ENCODE assay signal across 1 cellular context in the genomic region with DNA sequence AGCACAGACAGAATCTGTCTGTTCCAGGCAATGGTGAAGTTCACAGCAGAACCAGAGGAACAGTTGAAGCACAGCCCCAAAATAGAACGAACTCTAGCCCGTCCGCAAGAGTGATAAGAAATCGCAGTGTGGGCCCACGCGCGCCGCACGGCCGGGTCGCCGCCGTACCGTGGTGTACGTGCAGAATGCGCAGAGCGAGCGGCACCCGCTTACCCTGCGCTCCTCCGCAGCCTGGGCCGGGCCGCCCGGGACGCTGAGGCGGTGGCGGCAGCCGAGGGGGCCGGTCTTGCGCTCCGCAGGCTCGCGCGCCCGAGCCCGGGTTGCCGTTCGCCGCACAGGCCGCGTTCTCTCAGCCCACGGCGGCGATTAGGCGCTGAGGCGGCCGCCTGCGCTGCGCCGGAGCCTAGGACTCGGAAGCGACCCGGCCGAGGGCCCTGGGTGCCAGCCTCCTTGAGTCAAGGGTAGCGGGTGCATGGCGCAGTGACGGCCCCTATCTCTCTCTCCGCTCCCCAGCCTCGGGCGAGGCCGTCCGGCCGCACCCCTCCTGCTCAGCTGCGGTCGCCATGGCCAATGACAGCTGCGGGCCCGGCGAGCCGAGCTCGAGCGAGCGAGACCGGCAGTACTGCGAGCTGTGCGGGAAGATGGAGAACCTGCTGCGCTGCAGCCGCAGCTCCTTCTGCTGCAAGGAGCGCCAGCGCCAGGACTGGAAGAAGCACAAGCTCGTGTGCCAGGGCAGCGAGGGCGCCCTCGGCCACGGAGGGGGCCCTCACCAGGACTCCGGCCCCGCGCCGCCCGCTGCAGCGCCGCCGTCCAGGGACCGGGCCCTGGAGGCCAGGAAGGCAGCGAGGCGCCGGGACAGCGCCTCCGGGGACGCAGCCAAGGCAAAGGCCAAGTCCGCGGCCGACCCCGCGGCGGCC.
TF ChIP-seq lines count a peak whose summit lies in the region.

No MANE protein-coding gene starts in this region.

TF ChIP-seq in WTC11, 78 proteins besides CTCF, POLR2A, EP300 and RAD21 (continued from another document and continues in another):
- TF ChIP-seq, protein P1, sequence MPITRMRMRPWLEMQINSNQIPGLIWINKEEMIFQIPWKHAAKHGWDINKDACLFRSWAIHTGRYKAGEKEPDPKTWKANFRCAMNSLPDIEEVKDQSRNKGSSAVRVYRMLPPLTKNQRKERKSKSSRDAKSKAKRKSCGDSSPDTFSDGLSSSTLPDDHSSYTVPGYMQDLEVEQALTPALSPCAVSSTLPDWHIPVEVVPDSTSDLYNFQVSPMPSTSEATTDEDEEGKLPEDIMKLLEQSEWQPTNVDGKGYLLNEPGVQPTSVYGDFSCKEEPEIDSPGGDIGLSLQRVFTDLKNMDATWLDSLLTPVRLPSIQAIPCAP (CRISPR knock-in tag; IDR thresholded peaks at IDR 0.05) = no peak
- TF ChIP-seq, protein P2, sequence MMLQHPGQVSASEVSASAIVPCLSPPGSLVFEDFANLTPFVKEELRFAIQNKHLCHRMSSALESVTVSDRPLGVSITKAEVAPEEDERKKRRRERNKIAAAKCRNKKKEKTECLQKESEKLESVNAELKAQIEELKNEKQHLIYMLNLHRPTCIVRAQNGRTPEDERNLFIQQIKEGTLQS (CRISPR knock-in tag; conservative IDR thresholded peaks at IDR 0.05) = no peak
- TF ChIP-seq IRF2 (CRISPR knock-in tag; IDR thresholded peaks at IDR 0.05; ENCODE audit: borderline replicate concordance, low read depth) (no peak), SMAD3 (CRISPR knock-in tag; IDR thresholded peaks at IDR 0.05; ENCODE audit: borderline replicate concordance) (no peak), NFATC4 (CRISPR knock-in tag; IDR thresholded peaks at IDR 0.05) (no peak), SP1 (CRISPR knock-in tag; conservative IDR thresholded peaks at IDR 0.05) (peak; percentile 30; the same call in 1 of the 2 replicates), ZNF263 (CRISPR knock-in tag; IDR thresholded peaks at IDR 0.05; ENCODE audit: low read depth) (no peak), NFYB (CRISPR knock-in tag; conservative IDR thresholded peaks at IDR 0.05; ENCODE audit: low read depth) (no peak), FOXJ3 (CRISPR knock-in tag; IDR thresholded peaks at IDR 0.05; ENCODE audit: borderline replicate concordance) (no peak), ZNF671 (CRISPR knock-in tag; IDR thresholded peaks at IDR 0.05) (no peak), KAT7 (CRISPR knock-in tag; IDR thresholded peaks at IDR 0.05; ENCODE audit: borderline replicate concordance) (no peak; the same call in 1 of the 2 replicates), CREB1 (CRISPR knock-in tag; IDR thresholded peaks at IDR 0.05) (no peak), HMGA2 (CRISPR knock-in tag; IDR thresholded peaks at IDR 0.05) (no peak), SMAD4 (CRISPR knock-in tag; IDR thresholded peaks at IDR 0.05) (no peak), RORB (CRISPR knock-in tag; IDR thresholded peaks at IDR 0.05) (no peak), MXD4 (CRISPR knock-in tag; IDR thresholded peaks at IDR 0.05; ENCODE audit: borderline replicate concordance) (no peak), SOX15 (CRISPR knock-in tag; IDR thresholded peaks at IDR 0.05) (no peak), CBFB (CRISPR knock-in tag; IDR thresholded peaks at IDR 0.05; ENCODE audit: low read depth) (no peak), ZNF416 (CRISPR knock-in tag; IDR thresholded peaks at IDR 0.05) (no peak), ATF1 (CRISPR knock-in tag; IDR thresholded peaks at IDR 0.05) (no peak), TP53 (CRISPR knock-in tag; IDR thresholded peaks at IDR 0.05) (no peak), MYBL2 (CRISPR knock-in tag; IDR thresholded peaks at IDR 0.05) (no peak), FOXK1 (CRISPR knock-in tag; IDR thresholded peaks at IDR 0.05) (no peak)
- TF ChIP-seq, protein P3, sequence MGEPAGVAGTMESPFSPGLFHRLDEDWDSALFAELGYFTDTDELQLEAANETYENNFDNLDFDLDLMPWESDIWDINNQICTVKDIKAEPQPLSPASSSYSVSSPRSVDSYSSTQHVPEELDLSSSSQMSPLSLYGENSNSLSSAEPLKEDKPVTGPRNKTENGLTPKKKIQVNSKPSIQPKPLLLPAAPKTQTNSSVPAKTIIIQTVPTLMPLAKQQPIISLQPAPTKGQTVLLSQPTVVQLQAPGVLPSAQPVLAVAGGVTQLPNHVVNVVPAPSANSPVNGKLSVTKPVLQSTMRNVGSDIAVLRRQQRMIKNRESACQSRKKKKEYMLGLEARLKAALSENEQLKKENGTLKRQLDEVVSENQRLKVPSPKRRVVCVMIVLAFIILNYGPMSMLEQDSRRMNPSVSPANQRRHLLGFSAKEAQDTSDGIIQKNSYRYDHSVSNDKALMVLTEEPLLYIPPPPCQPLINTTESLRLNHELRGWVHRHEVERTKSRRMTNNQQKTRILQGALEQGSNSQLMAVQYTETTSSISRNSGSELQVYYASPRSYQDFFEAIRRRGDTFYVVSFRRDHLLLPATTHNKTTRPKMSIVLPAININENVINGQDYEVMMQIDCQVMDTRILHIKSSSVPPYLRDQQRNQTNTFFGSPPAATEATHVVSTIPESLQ (CRISPR knock-in tag; IDR thresholded peaks at IDR 0.05) = no peak
- TF ChIP-seq, protein P4, sequence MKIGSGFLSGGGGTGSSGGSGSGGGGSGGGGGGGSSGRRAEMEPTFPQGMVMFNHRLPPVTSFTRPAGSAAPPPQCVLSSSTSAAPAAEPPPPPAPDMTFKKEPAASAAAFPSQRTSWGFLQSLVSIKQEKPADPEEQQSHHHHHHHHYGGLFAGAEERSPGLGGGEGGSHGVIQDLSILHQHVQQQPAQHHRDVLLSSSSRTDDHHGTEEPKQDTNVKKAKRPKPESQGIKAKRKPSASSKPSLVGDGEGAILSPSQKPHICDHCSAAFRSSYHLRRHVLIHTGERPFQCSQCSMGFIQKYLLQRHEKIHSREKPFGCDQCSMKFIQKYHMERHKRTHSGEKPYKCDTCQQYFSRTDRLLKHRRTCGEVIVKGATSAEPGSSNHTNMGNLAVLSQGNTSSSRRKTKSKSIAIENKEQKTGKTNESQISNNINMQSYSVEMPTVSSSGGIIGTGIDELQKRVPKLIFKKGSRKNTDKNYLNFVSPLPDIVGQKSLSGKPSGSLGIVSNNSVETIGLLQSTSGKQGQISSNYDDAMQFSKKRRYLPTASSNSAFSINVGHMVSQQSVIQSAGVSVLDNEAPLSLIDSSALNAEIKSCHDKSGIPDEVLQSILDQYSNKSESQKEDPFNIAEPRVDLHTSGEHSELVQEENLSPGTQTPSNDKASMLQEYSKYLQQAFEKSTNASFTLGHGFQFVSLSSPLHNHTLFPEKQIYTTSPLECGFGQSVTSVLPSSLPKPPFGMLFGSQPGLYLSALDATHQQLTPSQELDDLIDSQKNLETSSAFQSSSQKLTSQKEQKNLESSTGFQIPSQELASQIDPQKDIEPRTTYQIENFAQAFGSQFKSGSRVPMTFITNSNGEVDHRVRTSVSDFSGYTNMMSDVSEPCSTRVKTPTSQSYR (CRISPR knock-in tag; IDR thresholded peaks at IDR 0.05) = no peak
- TF ChIP-seq, protein P5, sequence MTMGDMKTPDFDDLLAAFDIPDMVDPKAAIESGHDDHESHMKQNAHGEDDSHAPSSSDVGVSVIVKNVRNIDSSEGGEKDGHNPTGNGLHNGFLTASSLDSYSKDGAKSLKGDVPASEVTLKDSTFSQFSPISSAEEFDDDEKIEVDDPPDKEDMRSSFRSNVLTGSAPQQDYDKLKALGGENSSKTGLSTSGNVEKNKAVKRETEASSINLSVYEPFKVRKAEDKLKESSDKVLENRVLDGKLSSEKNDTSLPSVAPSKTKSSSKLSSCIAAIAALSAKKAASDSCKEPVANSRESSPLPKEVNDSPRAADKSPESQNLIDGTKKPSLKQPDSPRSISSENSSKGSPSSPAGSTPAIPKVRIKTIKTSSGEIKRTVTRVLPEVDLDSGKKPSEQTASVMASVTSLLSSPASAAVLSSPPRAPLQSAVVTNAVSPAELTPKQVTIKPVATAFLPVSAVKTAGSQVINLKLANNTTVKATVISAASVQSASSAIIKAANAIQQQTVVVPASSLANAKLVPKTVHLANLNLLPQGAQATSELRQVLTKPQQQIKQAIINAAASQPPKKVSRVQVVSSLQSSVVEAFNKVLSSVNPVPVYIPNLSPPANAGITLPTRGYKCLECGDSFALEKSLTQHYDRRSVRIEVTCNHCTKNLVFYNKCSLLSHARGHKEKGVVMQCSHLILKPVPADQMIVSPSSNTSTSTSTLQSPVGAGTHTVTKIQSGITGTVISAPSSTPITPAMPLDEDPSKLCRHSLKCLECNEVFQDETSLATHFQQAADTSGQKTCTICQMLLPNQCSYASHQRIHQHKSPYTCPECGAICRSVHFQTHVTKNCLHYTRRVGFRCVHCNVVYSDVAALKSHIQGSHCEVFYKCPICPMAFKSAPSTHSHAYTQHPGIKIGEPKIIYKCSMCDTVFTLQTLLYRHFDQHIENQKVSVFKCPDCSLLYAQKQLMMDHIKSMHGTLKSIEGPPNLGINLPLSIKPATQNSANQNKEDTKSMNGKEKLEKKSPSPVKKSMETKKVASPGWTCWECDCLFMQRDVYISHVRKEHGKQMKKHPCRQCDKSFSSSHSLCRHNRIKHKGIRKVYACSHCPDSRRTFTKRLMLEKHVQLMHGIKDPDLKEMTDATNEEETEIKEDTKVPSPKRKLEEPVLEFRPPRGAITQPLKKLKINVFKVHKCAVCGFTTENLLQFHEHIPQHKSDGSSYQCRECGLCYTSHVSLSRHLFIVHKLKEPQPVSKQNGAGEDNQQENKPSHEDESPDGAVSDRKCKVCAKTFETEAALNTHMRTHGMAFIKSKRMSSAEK (CRISPR knock-in tag; IDR thresholded peaks at IDR 0.05; ENCODE audit: borderline replicate concordance) = no peak
- TF ChIP-seq, protein P6, sequence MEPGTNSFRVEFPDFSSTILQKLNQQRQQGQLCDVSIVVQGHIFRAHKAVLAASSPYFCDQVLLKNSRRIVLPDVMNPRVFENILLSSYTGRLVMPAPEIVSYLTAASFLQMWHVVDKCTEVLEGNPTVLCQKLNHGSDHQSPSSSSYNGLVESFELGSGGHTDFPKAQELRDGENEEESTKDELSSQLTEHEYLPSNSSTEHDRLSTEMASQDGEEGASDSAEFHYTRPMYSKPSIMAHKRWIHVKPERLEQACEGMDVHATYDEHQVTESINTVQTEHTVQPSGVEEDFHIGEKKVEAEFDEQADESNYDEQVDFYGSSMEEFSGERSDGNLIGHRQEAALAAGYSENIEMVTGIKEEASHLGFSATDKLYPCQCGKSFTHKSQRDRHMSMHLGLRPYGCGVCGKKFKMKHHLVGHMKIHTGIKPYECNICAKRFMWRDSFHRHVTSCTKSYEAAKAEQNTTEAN (CRISPR knock-in tag; IDR thresholded peaks at IDR 0.05) = no peak
- TF ChIP-seq, protein P7, sequence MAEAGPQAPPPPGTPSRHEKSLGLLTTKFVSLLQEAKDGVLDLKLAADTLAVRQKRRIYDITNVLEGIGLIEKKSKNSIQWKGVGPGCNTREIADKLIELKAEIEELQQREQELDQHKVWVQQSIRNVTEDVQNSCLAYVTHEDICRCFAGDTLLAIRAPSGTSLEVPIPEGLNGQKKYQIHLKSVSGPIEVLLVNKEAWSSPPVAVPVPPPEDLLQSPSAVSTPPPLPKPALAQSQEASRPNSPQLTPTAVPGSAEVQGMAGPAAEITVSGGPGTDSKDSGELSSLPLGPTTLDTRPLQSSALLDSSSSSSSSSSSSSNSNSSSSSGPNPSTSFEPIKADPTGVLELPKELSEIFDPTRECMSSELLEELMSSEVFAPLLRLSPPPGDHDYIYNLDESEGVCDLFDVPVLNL (CRISPR knock-in tag; IDR thresholded peaks at IDR 0.05; ENCODE audit: borderline replicate concordance, low read depth) = no peak; the same call in 1 of the 2 replicates
- TF ChIP-seq, protein P8, sequence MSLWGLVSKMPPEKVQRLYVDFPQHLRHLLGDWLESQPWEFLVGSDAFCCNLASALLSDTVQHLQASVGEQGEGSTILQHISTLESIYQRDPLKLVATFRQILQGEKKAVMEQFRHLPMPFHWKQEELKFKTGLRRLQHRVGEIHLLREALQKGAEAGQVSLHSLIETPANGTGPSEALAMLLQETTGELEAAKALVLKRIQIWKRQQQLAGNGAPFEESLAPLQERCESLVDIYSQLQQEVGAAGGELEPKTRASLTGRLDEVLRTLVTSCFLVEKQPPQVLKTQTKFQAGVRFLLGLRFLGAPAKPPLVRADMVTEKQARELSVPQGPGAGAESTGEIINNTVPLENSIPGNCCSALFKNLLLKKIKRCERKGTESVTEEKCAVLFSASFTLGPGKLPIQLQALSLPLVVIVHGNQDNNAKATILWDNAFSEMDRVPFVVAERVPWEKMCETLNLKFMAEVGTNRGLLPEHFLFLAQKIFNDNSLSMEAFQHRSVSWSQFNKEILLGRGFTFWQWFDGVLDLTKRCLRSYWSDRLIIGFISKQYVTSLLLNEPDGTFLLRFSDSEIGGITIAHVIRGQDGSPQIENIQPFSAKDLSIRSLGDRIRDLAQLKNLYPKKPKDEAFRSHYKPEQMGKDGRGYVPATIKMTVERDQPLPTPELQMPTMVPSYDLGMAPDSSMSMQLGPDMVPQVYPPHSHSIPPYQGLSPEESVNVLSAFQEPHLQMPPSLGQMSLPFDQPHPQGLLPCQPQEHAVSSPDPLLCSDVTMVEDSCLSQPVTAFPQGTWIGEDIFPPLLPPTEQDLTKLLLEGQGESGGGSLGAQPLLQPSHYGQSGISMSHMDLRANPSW (CRISPR knock-in tag; conservative IDR thresholded peaks at IDR 0.05; ENCODE audit: low read depth) = no peak
- TF ChIP-seq, protein P9, sequence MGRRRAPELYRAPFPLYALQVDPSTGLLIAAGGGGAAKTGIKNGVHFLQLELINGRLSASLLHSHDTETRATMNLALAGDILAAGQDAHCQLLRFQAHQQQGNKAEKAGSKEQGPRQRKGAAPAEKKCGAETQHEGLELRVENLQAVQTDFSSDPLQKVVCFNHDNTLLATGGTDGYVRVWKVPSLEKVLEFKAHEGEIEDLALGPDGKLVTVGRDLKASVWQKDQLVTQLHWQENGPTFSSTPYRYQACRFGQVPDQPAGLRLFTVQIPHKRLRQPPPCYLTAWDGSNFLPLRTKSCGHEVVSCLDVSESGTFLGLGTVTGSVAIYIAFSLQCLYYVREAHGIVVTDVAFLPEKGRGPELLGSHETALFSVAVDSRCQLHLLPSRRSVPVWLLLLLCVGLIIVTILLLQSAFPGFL (CRISPR knock-in tag; IDR thresholded peaks at IDR 0.05; ENCODE audit: borderline replicate concordance) = no peak
- TF ChIP-seq, protein P10, sequence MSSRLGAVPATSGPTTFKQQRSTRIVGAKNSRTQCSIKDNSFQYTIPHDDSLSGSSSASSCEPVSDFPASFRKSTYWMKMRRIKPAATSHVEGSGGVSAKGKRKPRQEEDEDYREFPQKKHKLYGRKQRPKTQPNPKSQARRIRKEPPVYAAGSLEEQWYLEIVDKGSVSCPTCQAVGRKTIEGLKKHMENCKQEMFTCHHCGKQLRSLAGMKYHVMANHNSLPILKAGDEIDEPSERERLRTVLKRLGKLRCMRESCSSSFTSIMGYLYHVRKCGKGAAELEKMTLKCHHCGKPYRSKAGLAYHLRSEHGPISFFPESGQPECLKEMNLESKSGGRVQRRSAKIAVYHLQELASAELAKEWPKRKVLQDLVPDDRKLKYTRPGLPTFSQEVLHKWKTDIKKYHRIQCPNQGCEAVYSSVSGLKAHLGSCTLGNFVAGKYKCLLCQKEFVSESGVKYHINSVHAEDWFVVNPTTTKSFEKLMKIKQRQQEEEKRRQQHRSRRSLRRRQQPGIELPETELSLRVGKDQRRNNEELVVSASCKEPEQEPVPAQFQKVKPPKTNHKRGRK (CRISPR knock-in tag; IDR thresholded peaks at IDR 0.05; ENCODE audit: borderline replicate concordance) = no peak
- TF ChIP-seq, protein P11, sequence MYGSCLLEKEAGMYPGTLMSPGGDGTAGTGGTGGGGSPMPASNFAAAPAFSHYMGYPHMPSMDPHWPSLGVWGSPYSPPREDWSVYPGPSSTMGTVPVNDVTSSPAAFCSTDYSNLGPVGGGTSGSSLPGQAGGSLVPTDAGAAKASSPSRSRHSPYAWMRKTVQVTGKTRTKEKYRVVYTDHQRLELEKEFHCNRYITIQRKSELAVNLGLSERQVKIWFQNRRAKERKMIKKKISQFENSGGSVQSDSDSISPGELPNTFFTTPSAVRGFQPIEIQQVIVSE (CRISPR knock-in tag; IDR thresholded peaks at IDR 0.05; ENCODE audit: borderline replicate concordance) = no peak
